27 cellular contexts compared by ENCODE assay signal in the genomic region with DNA sequence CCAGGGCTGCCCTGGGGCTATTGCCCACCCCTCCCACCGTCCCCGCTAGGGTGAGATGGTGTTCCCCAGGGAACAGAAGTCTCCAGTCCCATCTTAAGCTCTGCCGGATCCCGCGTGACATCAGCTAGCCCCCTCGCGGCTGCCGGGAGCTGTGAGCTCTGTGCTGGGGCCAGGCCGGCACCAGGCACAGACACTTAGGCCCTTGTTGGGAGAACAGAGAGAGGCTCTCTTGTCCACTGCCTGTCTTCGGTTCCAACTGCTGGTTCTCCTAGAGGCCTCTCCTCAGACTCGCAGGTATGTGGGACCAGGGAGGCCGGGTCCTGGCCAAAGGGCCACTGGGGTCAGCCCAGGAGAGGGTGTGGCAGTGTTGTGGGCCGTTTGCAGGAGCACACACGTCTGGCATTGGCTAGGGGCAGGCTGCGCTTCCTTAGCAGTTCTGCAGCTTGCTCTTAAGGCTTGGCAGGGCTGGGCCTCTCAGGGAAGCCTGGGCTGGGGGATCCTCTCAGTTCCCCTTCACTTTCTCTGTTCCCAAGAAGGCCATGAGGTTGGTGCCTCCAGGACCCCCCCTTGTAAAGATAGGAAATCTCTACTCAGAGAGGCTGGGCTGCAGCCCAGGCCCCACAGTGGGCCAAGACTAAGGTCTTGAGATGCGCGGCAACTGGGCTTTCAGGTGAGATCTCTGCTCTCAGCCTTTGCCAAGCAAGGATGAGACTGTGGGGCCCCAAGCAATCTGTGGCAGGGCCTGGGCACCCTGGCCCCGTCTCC. TPM values are rescaled to one million over a fixed set of nuclear protein-coding genes. Genes with fewer than 3 reads are reported as not detected.
DNase-seq lines count a peak whose midpoint lies in the region; ATAC-seq and TF ChIP-seq lines count a peak whose summit lies in the region.
"Had no signal": no experiment of that assay in that cellular context is flagged by ENCODE, and none has a peak within 500 bp of the region (broad histone marks: within the 10 kb centered on the region; RNA-seq: fewer than 3 reads in every experiment).

No MANE protein-coding gene starts in this region.

- H3K4me1 ChIP-seq in GM23338 (ENCODE audit: insufficient read depth): no peaks in the 10 kb centered on the region
- H3K4me1 ChIP-seq: adrenal gland, esophagus squamous epithelium, lower lobe of right lung, thyroid gland had no signal

- no peaks in the 10 kb centered on the region for H3K4me1 Mint-ChIP-seq in GM23338
- no peaks in the 10 kb centered on the region for H3K4me1 Mint-ChIP-seq in type B pancreatic cell (ENCODE audit: unreplicated experiment)

- no peaks in the 10 kb centered on the region for H3K79me2 ChIP-seq in GM23338 (replicated peaks; ENCODE audit: insufficient read depth)

- H3K27ac ChIP-seq in GM23338 (ENCODE audit: low read depth): no peak overlapping the region
- H3K27ac ChIP-seq: adrenal gland, esophagus squamous epithelium, lower lobe of right lung, PC-9, SK-N-MC, thyroid gland, WERI-Rb-1 had no signal

- H3K36me3 Mint-ChIP-seq in GM23338 (ENCODE audit: low read depth): no peaks in the 10 kb centered on the region
- H3K36me3 Mint-ChIP-seq in type B pancreatic cell: no peaks in the 10 kb centered on the region

- no peak overlapping the region for H3K4me3 Mint-ChIP-seq in GM23338
- no peak overlapping the region for H3K4me3 Mint-ChIP-seq in type B pancreatic cell
- H3K4me3 Mint-ChIP-seq: CD4-positive, alpha-beta T cell had no signal

- H3K4me2 ChIP-seq in GM23338: no peak overlapping the region
- H3K4me2 ChIP-seq: PC-9 had no signal

- no peaks in the 10 kb centered on the region for H3K36me3 ChIP-seq in GM23338 (ENCODE audit: insufficient read depth)
- H3K36me3 ChIP-seq: adrenal gland, esophagus squamous epithelium, lower lobe of right lung, thyroid gland, WERI-Rb-1 had no signal

- no peaks in the 10 kb centered on the region for H4K20me1 ChIP-seq in GM23338 (replicated peaks; ENCODE audit: insufficient read depth)

- ATAC-seq in GM23338 (peak; percentile 78), GM18520 (IDR thresholded peaks at IDR 0.05; ENCODE audit: unreplicated experiment) (no peak)
- ATAC-seq: lower lobe of right lung had no signal

- H3K27me3 ChIP-seq in GM23338 (ENCODE audit: insufficient read depth): no peaks in the 10 kb centered on the region
- H3K27me3 ChIP-seq: adrenal gland, esophagus squamous epithelium, thyroid gland had no signal

- DNase-seq in GM23338 (ENCODE audit: low spot score) (peak; percentile 26), amygdala (lab: John Stamatoyannopoulos, UW) (peak in 51 of 56 donors; percentile 14 to 87 (median 60)), islet precursor cell (peak; percentile 67), retina (peak; percentile 12), LoVo (ENCODE audit: low spot score) (no peak), type B pancreatic cell (ENCODE audit: extremely low spot score, unreplicated experiment) (no peak)
- no peak for DNase-seq in activated naive CD4-positive, alpha-beta T cell treated with anti-CD3 and anti-CD28 coated beads, Interleukin-2, amount 50 U/mL, for 16 hours
- DNase-seq: activated CD4-positive, alpha-beta T cell treated with anti-CD3 and anti-CD28 coated beads, Interleukin-2, amount 50 U/mL, for 48 hours; activated effector memory CD4-positive, alpha-beta T cell treated with anti-CD3 and anti-CD28 coated beads, Interleukin-2, amount 50 U/mL, for 16 hours; adrenal gland; CD4-positive, alpha-beta T cell; central memory CD4-positive, alpha-beta T cell; DMS153; effector CD4-positive, alpha-beta T cell; esophagus squamous epithelium; GOT3; lower lobe of right lung; NCI-H1048; NCI-H2029; NCI-H226; PC-9; thyroid gland; WERI-Rb-1 had no signal

- H3K27me3 Mint-ChIP-seq in GM23338 (ENCODE audit: insufficient read depth, low read depth, poor library complexity) (peaks cover 3% of the 10 kb centered on the region), type B pancreatic cell (no peaks in the 10 kb centered on the region)
- H3K27me3 Mint-ChIP-seq: CD4-positive, alpha-beta T cell had no signal

- no peak for TF ChIP-seq CTCF in GM23338 (conservative IDR thresholded peaks at IDR 0.05; ENCODE audit: low read depth in 2 of 2)
- no peak for TF ChIP-seq CTCF in type B pancreatic cell (conservative IDR thresholded peaks at IDR 0.05)

- H3K9me2 ChIP-seq in GM23338 (ENCODE audit: insufficient read depth): no peaks in the 10 kb centered on the region

- no peak overlapping the region for H3K27ac Mint-ChIP-seq in GM23338
- H3K27ac Mint-ChIP-seq in type B pancreatic cell: no peak overlapping the region
- H3K27ac Mint-ChIP-seq: CD4-positive, alpha-beta T cell had no signal

- no peak overlapping the region for H3K4me3 ChIP-seq in GM23338
- H3K4me3 ChIP-seq: adrenal gland, esophagus squamous epithelium, lower lobe of right lung, PC-9, SK-N-MC, thyroid gland had no signal

- no peaks in the 10 kb centered on the region for H3F3A ChIP-seq in GM23338 (replicated peaks; ENCODE audit: low read depth)

- H2AFZ ChIP-seq in GM23338: no peak overlapping the region
- H2AFZ ChIP-seq: PC-9 had no signal

- H3K9me3 Mint-ChIP-seq in GM23338: no peaks in the 10 kb centered on the region
- no peaks in the 10 kb centered on the region for H3K9me3 Mint-ChIP-seq in type B pancreatic cell
- H3K9me3 Mint-ChIP-seq: CD4-positive, alpha-beta T cell had no signal

TF ChIP-seq in GM23338, 12 proteins besides CTCF, POLR2A, EP300 and RAD21 (continues in another document):
- TF ChIP-seq POLR2AphosphoS5 (IDR thresholded peaks at IDR 0.05; ENCODE audit: low read depth): no peak
- TF ChIP-seq, protein P1, sequence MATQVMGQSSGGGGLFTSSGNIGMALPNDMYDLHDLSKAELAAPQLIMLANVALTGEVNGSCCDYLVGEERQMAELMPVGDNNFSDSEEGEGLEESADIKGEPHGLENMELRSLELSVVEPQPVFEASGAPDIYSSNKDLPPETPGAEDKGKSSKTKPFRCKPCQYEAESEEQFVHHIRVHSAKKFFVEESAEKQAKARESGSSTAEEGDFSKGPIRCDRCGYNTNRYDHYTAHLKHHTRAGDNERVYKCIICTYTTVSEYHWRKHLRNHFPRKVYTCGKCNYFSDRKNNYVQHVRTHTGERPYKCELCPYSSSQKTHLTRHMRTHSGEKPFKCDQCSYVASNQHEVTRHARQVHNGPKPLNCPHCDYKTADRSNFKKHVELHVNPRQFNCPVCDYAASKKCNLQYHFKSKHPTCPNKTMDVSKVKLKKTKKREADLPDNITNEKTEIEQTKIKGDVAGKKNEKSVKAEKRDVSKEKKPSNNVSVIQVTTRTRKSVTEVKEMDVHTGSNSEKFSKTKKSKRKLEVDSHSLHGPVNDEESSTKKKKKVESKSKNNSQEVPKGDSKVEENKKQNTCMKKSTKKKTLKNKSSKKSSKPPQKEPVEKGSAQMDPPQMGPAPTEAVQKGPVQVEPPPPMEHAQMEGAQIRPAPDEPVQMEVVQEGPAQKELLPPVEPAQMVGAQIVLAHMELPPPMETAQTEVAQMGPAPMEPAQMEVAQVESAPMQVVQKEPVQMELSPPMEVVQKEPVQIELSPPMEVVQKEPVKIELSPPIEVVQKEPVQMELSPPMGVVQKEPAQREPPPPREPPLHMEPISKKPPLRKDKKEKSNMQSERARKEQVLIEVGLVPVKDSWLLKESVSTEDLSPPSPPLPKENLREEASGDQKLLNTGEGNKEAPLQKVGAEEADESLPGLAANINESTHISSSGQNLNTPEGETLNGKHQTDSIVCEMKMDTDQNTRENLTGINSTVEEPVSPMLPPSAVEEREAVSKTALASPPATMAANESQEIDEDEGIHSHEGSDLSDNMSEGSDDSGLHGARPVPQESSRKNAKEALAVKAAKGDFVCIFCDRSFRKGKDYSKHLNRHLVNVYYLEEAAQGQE (IDR thresholded peaks at IDR 0.05; ENCODE audit: unreplicated experiment): no peak
- no peak for TF ChIP-seq JUNB (IDR thresholded peaks at IDR 0.05; ENCODE audit: unreplicated experiment)

RNA-seq across cellular contexts. Expression of a gene that starts 6.3 kb away (rescaled TPM):
- 0.08 and 0.42 TPM in 2 replicates for total RNA-seq in GM23338 (2014; rRNA removed; shearing (Covaris generic))
- polyA plus RNA-seq in GM23338 (2016; fragmentation: Nextera tagmentation; extraction: Ambion mirVana): 0.12 TPM in 1 of 2 replicates, not detected in the other
- 9.9 and 10.7 TPM in 2 replicates for total RNA-seq in type B pancreatic cell (ENCODE audit: low replicate concordance)
- total RNA-seq: glomerular endothelial cell, HT1080 had no signal

RNA-seq across cellular contexts. Expression of a gene that starts 25.6 kb away (rescaled TPM):
- total RNA-seq in GM23338 (2014; rRNA removed; shearing (Covaris generic)): 26.8 and 30.4 TPM in 2 replicates
- 39.8 and 45.2 TPM in 2 replicates for polyA plus RNA-seq in GM23338 (2016; fragmentation: Nextera tagmentation; extraction: Ambion mirVana)
- 28.1 and 47.0 TPM in 2 replicates for total RNA-seq in type B pancreatic cell (ENCODE audit: low replicate concordance)

RNA-seq across cellular contexts. Expression of a gene that starts 57.7 kb away (rescaled TPM):
- total RNA-seq in GM23338 (2014; rRNA removed; shearing (Covaris generic)): 17.4 and 33.6 TPM in 2 replicates
- polyA plus RNA-seq in GM23338 (2016; fragmentation: Nextera tagmentation; extraction: Ambion mirVana): 6.1 and 6.5 TPM in 2 replicates
- 12.2 and 23.1 TPM in 2 replicates for total RNA-seq in type B pancreatic cell (ENCODE audit: low replicate concordance)
- total RNA-seq: HT1080 had no signal

Comparison
In these comparisons a context has a peak if more than half of its experiments do, and no peak if none do; other contexts are left out.
1. DNase-seq: peak in GM23338 (single experiment), amygdala (51 of 56), islet precursor cell (single experiment) and retina (single experiment); none in LoVo (single experiment), activated naive CD4-positive, alpha-beta T cell treated with anti-CD3 and anti-CD28 coated beads, Interleukin-2, amount 50 U/mL, for 16 hours (single experiment) and type B pancreatic cell (single experiment).